In the genomic region with DNA sequence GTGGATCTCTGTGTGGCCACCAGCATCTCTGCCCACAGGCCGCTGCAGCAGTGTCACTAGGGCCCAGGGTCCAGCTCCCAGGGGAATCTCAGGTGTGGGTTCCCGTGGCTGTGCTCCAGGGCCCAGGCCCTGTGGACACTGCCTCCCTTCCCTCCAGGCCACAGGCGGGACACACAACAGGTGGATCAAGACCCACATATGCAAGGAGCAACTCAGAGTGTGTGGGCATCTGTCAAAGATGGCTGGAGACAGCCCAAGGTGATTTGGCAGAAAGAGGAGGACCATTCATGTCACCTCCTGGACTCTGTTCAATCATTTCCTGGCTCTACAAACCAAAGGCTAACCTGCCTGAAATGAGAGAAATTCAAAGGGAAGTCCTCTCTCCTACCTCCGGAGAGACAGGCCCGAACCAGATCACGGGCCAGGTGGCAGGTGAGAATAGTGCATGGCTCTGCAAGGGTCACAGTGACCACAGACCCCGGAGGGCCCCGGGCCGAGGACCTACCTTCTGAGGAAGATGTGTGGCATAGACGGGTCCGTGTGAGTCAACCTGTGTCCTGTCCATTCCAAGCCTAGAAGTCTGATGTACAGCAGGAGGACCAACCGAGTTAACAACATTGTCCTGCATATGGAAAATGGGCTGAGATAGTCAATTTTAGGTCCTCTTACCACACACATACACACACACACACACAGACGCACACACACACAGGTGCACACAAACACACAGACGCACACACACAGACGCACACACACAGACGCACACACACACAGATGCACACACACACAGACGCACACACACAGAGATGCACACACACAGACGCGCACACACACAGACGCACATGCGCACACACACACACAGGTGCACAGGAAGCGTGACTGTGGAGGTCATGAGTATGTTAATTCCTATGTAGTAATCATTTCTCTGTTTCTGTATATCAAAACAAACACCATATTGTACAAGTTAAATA, we compare ENCODE assay signal across 21 cellular contexts.
A peak's percentile ranks its signal among the peaks of the same experiment; 100 is the strongest.
DNase-seq lines count a peak whose midpoint lies in the region; ATAC-seq and TF ChIP-seq lines count a peak whose summit lies in the region.
"Had no signal": no experiment of that assay in that cellular context is flagged by ENCODE, and none has a peak within 500 bp of the region (broad histone marks: within the 10 kb centered on the region; RNA-seq: fewer than 3 reads in every experiment).

No MANE protein-coding gene starts in this region.

- H3K27me3 Mint-ChIP-seq in natural killer cell treated with Interleukin-12 subunit alpha and Interleukin-12 subunit beta and Interleukin-15 and Interleukin-18, amount 100 ng/mL, for 72 hours: peaks cover 11 to 37% of the 10 kb centered on the region in 2 donors
- peaks cover 7 to 28% of the 10 kb centered on the region in 2 donors for H3K27me3 Mint-ChIP-seq in natural killer cell (ENCODE audit: low read depth in 2 of 2)

- no peaks in the 10 kb centered on the region for H3K79me2 ChIP-seq in osteoblast (ENCODE audit: insufficient read depth, low read length)

- no peaks in the 10 kb centered on the region for H3K4me1 Mint-ChIP-seq in natural killer cell treated with Interleukin-12 subunit alpha and Interleukin-12 subunit beta and Interleukin-15 and Interleukin-18, amount 100 ng/mL, for 72 hours (ENCODE audit: low read depth in 2 of 2)
- no peaks in the 10 kb centered on the region for H3K4me1 Mint-ChIP-seq in natural killer cell
- H3K4me1 Mint-ChIP-seq: stimulated activated memory B cell treated with anti-CD40 and anti-IgM and Interleukin-4, amounts not matched to agents 10 μg/mL and 1 μg/mL and 100 μg/mL, for 72 hours had no signal

- no peak overlapping the region for H3K4me3 ChIP-seq in coronary artery
- no peak overlapping the region for H3K4me3 ChIP-seq in osteoblast (ENCODE audit: insufficient read depth, low read length)
- H3K4me3 ChIP-seq: breast epithelium, gastroesophageal sphincter, prostate gland, transverse colon had no signal

- no peaks in the 10 kb centered on the region for H3K36me3 Mint-ChIP-seq in natural killer cell treated with Interleukin-12 subunit alpha and Interleukin-12 subunit beta and Interleukin-15 and Interleukin-18, amount 100 ng/mL, for 72 hours
- no peaks in the 10 kb centered on the region for H3K36me3 Mint-ChIP-seq in natural killer cell
- H3K36me3 Mint-ChIP-seq: stimulated activated memory B cell treated with anti-CD40 and anti-IgM and Interleukin-4, amounts not matched to agents 10 μg/mL and 1 μg/mL and 100 μg/mL, for 72 hours had no signal

- no peak overlapping the region for H3K27ac Mint-ChIP-seq in natural killer cell treated with Interleukin-12 subunit alpha and Interleukin-12 subunit beta and Interleukin-15 and Interleukin-18, amount 100 ng/mL, for 72 hours
- no peak overlapping the region for H3K27ac Mint-ChIP-seq in natural killer cell
- H3K27ac Mint-ChIP-seq: activated T-helper 1 cell treated with anti-CD3 and anti-CD28 coated beads, Interleukin-12 subunit alpha, Interleukin-12 subunit beta, Interleukin-2, Interleukin-4 antibody, amounts not matched to agents 30 ng/mL and 10 ng/mL and 1 ng/mL, durations not matched to agents 14 hours and 24 hours and 36 hours; CD4-positive, alpha-beta T cell; stimulated activated memory B cell treated with anti-CD40 and anti-IgM and Interleukin-4, amounts not matched to agents 10 μg/mL and 1 μg/mL and 100 μg/mL, for 72 hours had no signal

- no peaks in the 10 kb centered on the region for H3K9me3 Mint-ChIP-seq in natural killer cell treated with Interleukin-12 subunit alpha and Interleukin-12 subunit beta and Interleukin-15 and Interleukin-18, amount 100 ng/mL, for 72 hours
- H3K9me3 Mint-ChIP-seq in natural killer cell: no peaks in the 10 kb centered on the region
- H3K9me3 Mint-ChIP-seq: activated T-helper 1 cell treated with anti-CD3 and anti-CD28 coated beads, Interleukin-12 subunit alpha, Interleukin-12 subunit beta, Interleukin-2, Interleukin-4 antibody, amounts not matched to agents 30 ng/mL and 10 ng/mL and 1 ng/mL, durations not matched to agents 14 hours and 24 hours and 36 hours; CD4-positive, alpha-beta T cell had no signal

- no peak overlapping the region for H3K4me2 ChIP-seq in osteoblast (ENCODE audit: insufficient read depth, low read length)

- no peaks in the 10 kb centered on the region for H3K4me1 ChIP-seq in osteoblast (ENCODE audit: insufficient read depth, low read length)
- H3K4me1 ChIP-seq: breast epithelium, gastroesophageal sphincter, prostate gland, transverse colon had no signal

- DNase-seq in natural killer cell treated with Interleukin-12 subunit alpha and Interleukin-12 subunit beta and Interleukin-15 and Interleukin-18, amount 100 ng/mL, for 72 hours (ENCODE audit: low spot score): peak; percentile 54
- no peak for DNase-seq in natural killer cell
- peak; percentile 43 for DNase-seq in coronary artery (ENCODE audit: low spot score)
- DNase-seq in osteoblast (ENCODE audit: insufficient read length, low spot score, missing footprints): peak; percentile 69
- no peak for DNase-seq in superior temporal gyrus (ENCODE audit: extremely low spot score)
- no peak for DNase-seq in HT-29 (ENCODE audit: low spot score)
- no peak for DNase-seq in DMS53 (lab: John Stamatoyannopoulos, UW)
- no peak for DNase-seq in NK-92 (lab: John Stamatoyannopoulos, UW; ENCODE audit: unreplicated experiment)
- DNase-seq: activated CD4-positive, alpha-beta T cell treated with anti-CD3 and anti-CD28 coated beads, Interleukin-2, amount 50 U/mL, for 4 hours; NCI-H1694; NCI-H2227 treated with DMSO at 0.1 percent for 48 hours; NK-92 treated with Interleukin-12 subunit alpha and Interleukin-12 subunit beta, amount 100 ng/mL, for 24 hours; stimulated activated CD4-positive, alpha-beta T cell treated with anti-CD3 and anti-CD28 coated beads, Interleukin-12 subunit alpha, Interleukin-12 subunit beta, amount 100 ng/mL, for 4 hours; transverse colon had no signal

- TF ChIP-seq CTCF in natural killer cell (IDR thresholded peaks at IDR 0.05) (no peak), coronary artery (IDR thresholded peaks at IDR 0.05) (no peak), osteoblast (IDR thresholded peaks at IDR 0.05; ENCODE audit: extremely low read depth, low read depth, low read length) (no peak)

- H3K27ac ChIP-seq in coronary artery (no peak overlapping the region), osteoblast (ENCODE audit: low read depth, low read length) (no peak overlapping the region)
- H3K27ac ChIP-seq: breast epithelium, gastroesophageal sphincter, prostate gland, RWPE1, transverse colon had no signal

- ATAC-seq in natural killer cell treated with Interleukin-12 subunit alpha and Interleukin-12 subunit beta and Interleukin-15 and Interleukin-18, amount 100 ng/mL, for 72 hours: no peak
- no peak for ATAC-seq in natural killer cell
- ATAC-seq: gastroesophageal sphincter; stimulated activated memory B cell treated with anti-CD40 and anti-IgM and Interleukin-4, amounts not matched to agents 10 μg/mL and 1 μg/mL and 100 μg/mL, for 72 hours had no signal

- no peak overlapping the region for H3K4me3 Mint-ChIP-seq in natural killer cell treated with Interleukin-12 subunit alpha and Interleukin-12 subunit beta and Interleukin-15 and Interleukin-18, amount 100 ng/mL, for 72 hours
- no peak overlapping the region for H3K4me3 Mint-ChIP-seq in natural killer cell
- H3K4me3 Mint-ChIP-seq: activated T-helper 1 cell treated with anti-CD3 and anti-CD28 coated beads, Interleukin-12 subunit alpha, Interleukin-12 subunit beta, Interleukin-2, Interleukin-4 antibody, amounts not matched to agents 30 ng/mL and 10 ng/mL and 1 ng/mL, durations not matched to agents 14 hours and 24 hours and 36 hours; CD4-positive, alpha-beta T cell; stimulated activated memory B cell treated with anti-CD40 and anti-IgM and Interleukin-4, amounts not matched to agents 10 μg/mL and 1 μg/mL and 100 μg/mL, for 72 hours had no signal

- H3K27me3 ChIP-seq in osteoblast (ENCODE audit: insufficient read depth, low read length): no peaks in the 10 kb centered on the region
- H3K27me3 ChIP-seq: transverse colon had no signal

- H3K36me3 ChIP-seq in osteoblast (ENCODE audit: insufficient read depth, low read length): no peaks in the 10 kb centered on the region
- H3K36me3 ChIP-seq: breast epithelium, gastroesophageal sphincter, prostate gland, transverse colon had no signal

- H4K20me1 ChIP-seq in osteoblast (ENCODE audit: insufficient read depth, low read length): no peaks in the 10 kb centered on the region

- H3K9me3 ChIP-seq in osteoblast (ENCODE audit: low read depth, low read length): peaks cover 2% of the 10 kb centered on the region
- H3K9me3 ChIP-seq: breast epithelium, prostate gland, transverse colon had no signal

- intact Hi-C loops in natural killer cell (cut with micrococcal nuclease): no loop called here

- no peak overlapping the region for H2AFZ ChIP-seq in osteoblast (ENCODE audit: low read length)

Comparison
In these comparisons a context has a peak if more than half of its experiments do, and no peak if none do; other contexts are left out.
1. DNase-seq: peak in natural killer cell treated with Interleukin-12 subunit alpha and Interleukin-12 subunit beta and Interleukin-15 and Interleukin-18, amount 100 ng/mL, for 72 hours (single experiment), coronary artery (single experiment) and osteoblast (single experiment); none in natural killer cell (single experiment), superior temporal gyrus (single experiment), HT-29 (single experiment), DMS53 (single experiment) and NK-92 (single experiment).